ENCODE assay signal across 8 cellular contexts in genomic region chr11:74702383-74703007, GRCh38. TPM values are rescaled to one million over a fixed set of nuclear protein-coding genes. Genes with fewer than 3 reads are reported as not detected.
A peak's percentile ranks its signal among the peaks of the same experiment; 100 is the strongest.
DNase-seq lines count a peak whose midpoint lies in the region; ATAC-seq and TF ChIP-seq lines count a peak whose summit lies in the region.

No MANE protein-coding gene starts in this region.

- no peaks in the 10 kb centered on the region for H3K36me3 Mint-ChIP-seq in activated T-helper 1 cell treated with anti-CD3 and anti-CD28 coated beads, Interleukin-12 subunit alpha, Interleukin-12 subunit beta, Interleukin-2, Interleukin-4 antibody, amounts not matched to agents 30 ng/mL and 10 ng/mL and 1 ng/mL, durations not matched to agents 14 hours and 24 hours and 36 hours (ENCODE audit: low read depth)

- no peaks in the 10 kb centered on the region for H3K27me3 ChIP-seq in upper lobe of left lung

- H3K4me1 Mint-ChIP-seq in activated T-helper 1 cell treated with anti-CD3 and anti-CD28 coated beads, Interleukin-12 subunit alpha, Interleukin-12 subunit beta, Interleukin-2, Interleukin-4 antibody, amounts not matched to agents 30 ng/mL and 10 ng/mL and 1 ng/mL, durations not matched to agents 14 hours and 24 hours and 36 hours (ENCODE audit: low read depth): peaks cover 2% of the 10 kb centered on the region

- WGBS in upper lobe of left lung, 2 donors: 19 to 46% methylated on average over 5 to 15 of the region's 15 CpGs

- intact Hi-C loops in activated T-helper 1 cell treated with anti-CD3 and anti-CD28 coated beads, Interleukin-12 subunit alpha, Interleukin-12 subunit beta, Interleukin-2, Interleukin-4 antibody, amounts not matched to agents 30 ng/mL and 10 ng/mL and 1 ng/mL, durations not matched to agents 14 hours and 24 hours and 36 hours (cut with micrococcal nuclease): loop anchor here (1.0 kb wide), 2 partner anchors 24 to 546 kb away; no protein-coding TSS in a partner anchor

- H3K4me3 ChIP-seq in GM12864 (ENCODE audit: low read depth, low read length) (no peak overlapping the region), fibroblast of the aortic adventitia (ENCODE audit: low read depth, low read length) (no peak overlapping the region), upper lobe of left lung (no peak overlapping the region)

- TF ChIP-seq CTCF in GM12864 (IDR thresholded peaks at IDR 0.05; ENCODE audit: low read depth, low read length, missing control alignments): peak; percentile 94
- peak; percentile 99 for TF ChIP-seq CTCF in fibroblast of the aortic adventitia (IDR thresholded peaks at IDR 0.05; ENCODE audit: insufficient read depth, low read length)
- TF ChIP-seq CTCF in omental fat pad (IDR thresholded peaks at IDR 0.05): peak in 1 of 3 donors; percentile 4
- TF ChIP-seq CTCF in upper lobe of left lung (IDR thresholded peaks at IDR 0.05): peak; percentile 73 to 83 (median 78)

- no peak overlapping the region for H3K27ac ChIP-seq in upper lobe of left lung

- peaks cover 7% of the 10 kb centered on the region for H3K27me3 Mint-ChIP-seq in activated T-helper 1 cell treated with anti-CD3 and anti-CD28 coated beads, Interleukin-12 subunit alpha, Interleukin-12 subunit beta, Interleukin-2, Interleukin-4 antibody, amounts not matched to agents 30 ng/mL and 10 ng/mL and 1 ng/mL, durations not matched to agents 14 hours and 24 hours and 36 hours (ENCODE audit: insufficient read depth)

- H3K4me3 Mint-ChIP-seq in activated T-helper 1 cell treated with anti-CD3 and anti-CD28 coated beads, Interleukin-12 subunit alpha, Interleukin-12 subunit beta, Interleukin-2, Interleukin-4 antibody, amounts not matched to agents 30 ng/mL and 10 ng/mL and 1 ng/mL, durations not matched to agents 14 hours and 24 hours and 36 hours: no peak overlapping the region

- no peak overlapping the region for H3K27ac Mint-ChIP-seq in activated T-helper 1 cell treated with anti-CD3 and anti-CD28 coated beads, Interleukin-12 subunit alpha, Interleukin-12 subunit beta, Interleukin-2, Interleukin-4 antibody, amounts not matched to agents 30 ng/mL and 10 ng/mL and 1 ng/mL, durations not matched to agents 14 hours and 24 hours and 36 hours

- DNase-seq in GM12864 (ENCODE audit: low read depth) (peak; percentile 8), KG1 (lab: John Stamatoyannopoulos, UW) (peak; percentile 57), RPMI8226 (peak; percentile 80), fibroblast of the aortic adventitia (ENCODE audit: low read depth) (peak; percentile 80), omental fat pad (ENCODE audit: low spot score) (no peak), upper lobe of left lung (peak in 1 of 2 donors; percentile 59)
- peak; percentile 26 for DNase-seq in activated T-helper 1 cell treated with anti-CD3 and anti-CD28 coated beads, Interleukin-12 subunit alpha, Interleukin-12 subunit beta, Interleukin-2, Interleukin-4 antibody, amounts not matched to agents 30 ng/mL and 10 ng/mL and 1 ng/mL, durations not matched to agents 14 hours and 24 hours and 36 hours (ENCODE audit: low spot score)

- H3K36me3 ChIP-seq in upper lobe of left lung: no peaks in the 10 kb centered on the region

- no peak for TF ChIP-seq EP300 in upper lobe of left lung (IDR thresholded peaks at IDR 0.05)

- H3K9me3 Mint-ChIP-seq in activated T-helper 1 cell treated with anti-CD3 and anti-CD28 coated beads, Interleukin-12 subunit alpha, Interleukin-12 subunit beta, Interleukin-2, Interleukin-4 antibody, amounts not matched to agents 30 ng/mL and 10 ng/mL and 1 ng/mL, durations not matched to agents 14 hours and 24 hours and 36 hours: no peaks in the 10 kb centered on the region

- H3K4me1 ChIP-seq in upper lobe of left lung: peaks cover 0 to 5% (median 2%) of the 10 kb centered on the region in 4 donors

- no peak for TF ChIP-seq POLR2A in upper lobe of left lung (IDR thresholded peaks at IDR 0.05)

- ATAC-seq in omental fat pad (ENCODE audit: low FRiP score) (peak; percentile 55), upper lobe of left lung (ENCODE audit: low FRiP score in 2 of 2) (peak; percentile 70 to 87), HG03025 (IDR thresholded peaks at IDR 0.05; ENCODE audit: low FRiP score, unreplicated experiment) (no peak)

- no peaks in the 10 kb centered on the region for H3K9me3 ChIP-seq in upper lobe of left lung

RNA-seq across cellular contexts. Expression of gene CHRDL2, which starts 28.7 kb away (rescaled TPM):
- not detected in 2 replicates for total RNA-seq in activated T-helper 1 cell treated with anti-CD3 and anti-CD28 coated beads, Interleukin-12 subunit alpha, Interleukin-12 subunit beta, Interleukin-2, Interleukin-4 antibody, amounts not matched to agents 30 ng/mL and 10 ng/mL and 1 ng/mL, durations not matched to agents 14 hours and 24 hours and 36 hours
- total RNA-seq in fibroblast of the aortic adventitia (ENCODE audit: low replicate concordance) (not detected in 2 replicates), omental fat pad (under 1 TPM in 2 of 4 donors, not detected in 2; 0.28 to 0.96 TPM), upper lobe of left lung (1 to 10 TPM in 3 of 6 donors, not detected in 3; 1.3 to 3.1 (median 1.5) TPM)

RNA-seq across cellular contexts. Expression of gene RNF169, which starts 46.2 kb away (rescaled TPM):
- total RNA-seq in activated T-helper 1 cell treated with anti-CD3 and anti-CD28 coated beads, Interleukin-12 subunit alpha, Interleukin-12 subunit beta, Interleukin-2, Interleukin-4 antibody, amounts not matched to agents 30 ng/mL and 10 ng/mL and 1 ng/mL, durations not matched to agents 14 hours and 24 hours and 36 hours: 14.8 and 15.3 TPM in 2 replicates
- total RNA-seq in fibroblast of the aortic adventitia (ENCODE audit: low replicate concordance): 20.3 and 28.5 TPM in 2 replicates
- total RNA-seq in omental fat pad: 10 to 100 TPM; 15.2 to 27.3 (median 20.4) TPM
- total RNA-seq in upper lobe of left lung: 10 to 100 TPM; 13.4 to 34.3 (median 22.8) TPM
